In the genomic region with DNA sequence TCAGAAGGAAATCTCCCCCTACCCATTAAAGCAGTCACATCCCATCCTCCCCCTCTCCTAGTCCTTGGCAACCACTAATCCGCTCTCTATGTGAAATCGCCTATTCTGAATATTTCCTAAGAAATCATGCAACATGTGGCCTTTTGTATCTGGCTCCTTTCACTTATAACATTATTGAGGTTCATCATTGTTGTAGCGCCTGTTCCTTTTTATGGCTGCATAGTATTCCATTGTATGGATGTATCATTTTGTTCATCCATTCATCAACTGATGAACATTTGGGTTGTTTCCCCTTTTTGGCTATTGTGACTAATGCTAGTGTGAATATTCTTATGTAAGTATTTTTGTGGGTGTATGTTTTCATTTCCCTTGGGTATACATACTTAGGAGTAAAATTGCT, we compare ENCODE assay signal across 8 cellular contexts. TPM values are rescaled to one million over a fixed set of nuclear protein-coding genes. Genes with fewer than 3 reads are reported as not detected.
DNase-seq lines count a peak whose midpoint lies in the region; ATAC-seq, FAIRE-seq and TF ChIP-seq lines count a peak whose summit lies in the region.
"Not testable (repeated sequence)": the region's sequence is repeated elsewhere in the genome, so short reads cannot be mapped to it uniquely, and the experiment has no call there.

No MANE protein-coding gene starts in this region.

- FAIRE-seq in GM12878 (lab: Jason Lieb, UNC): not testable (repeated sequence)

- RAD21 ChIA-PET in HCT116 (lab: Charles Lee; ENCODE audit: low non-redundant PET in 1 of 2, low total read pairs in 2 of 2, uncharacterized antibody in 2 of 2, unreplicated experiment in 2 of 2); GM12878 (lab: Charles Lee; ENCODE audit: unreplicated experiment): not testable (repeated sequence)

- not testable (repeated sequence) for H3K9ac ChIP-seq in HCT116 (ENCODE audit: low read length); SU-DHL-6 (ENCODE audit: low read length); GM12878 (ENCODE audit: control insufficient read depth, insufficient read depth, low read length)

- SMC1A ChIA-PET in GM12878 (lab: Charles Lee; ENCODE audit: uncharacterized antibody, unreplicated experiment): not testable (repeated sequence)

- WGBS in GM12878 (ENCODE audit: insufficient coverage, insufficient replicate concordance, low lambda C conversion rate, missing lambda C conversion rate): 98% methylated on average over 3 of the region's 3 CpGs

- not testable (repeated sequence) for H4K20me1 ChIP-seq in HCT116 (ENCODE audit: insufficient read depth); SU-DHL-6 (ENCODE audit: low read depth, low read length); GM12878 (ENCODE audit: control insufficient read depth, insufficient read depth)

- not testable (repeated sequence) for TF ChIP-seq RAD21 in HCT116 (IDR thresholded peaks at IDR 0.05; ENCODE audit: low read depth); GM12878 (IDR thresholded peaks at IDR 0.05; ENCODE audit: insufficient read depth, low read depth, low read length)

- not testable (repeated sequence) for H3K27ac ChIP-seq in HCT116 (ENCODE audit: low read depth, low read length); SU-DHL-6 (ENCODE audit: low read depth, low read length); GM12878 (ENCODE audit: control insufficient read depth, insufficient read depth); left ventricle myocardium inferior (replicated peaks)

- H3K79me2 ChIP-seq in HCT116 (ENCODE audit: insufficient read depth, low read length) (peaks cover 41% of the 10 kb centered on the region), SU-DHL-6 (ENCODE audit: insufficient read depth, low read length) (peaks cover 63% of the 10 kb centered on the region), GM12878 (ENCODE audit: control insufficient read depth, insufficient read depth, low read length) (peaks cover 23% of the 10 kb centered on the region)

- TF ChIP-seq CTCF in HCT116 (IDR thresholded peaks at IDR 0.05 in 2 of 3, conservative IDR thresholded peaks at IDR 0.05 in 1 of 3; ENCODE audit: borderline replicate concordance in 1 of 3, insufficient read depth in 1 of 3, low read depth in 2 of 3, low read length in 2 of 3); SU-DHL-6 (IDR thresholded peaks at IDR 0.05; ENCODE audit: insufficient read depth, low read length, poor library complexity, severe bottlenecking); GM12878 (IDR thresholded peaks at IDR 0.05 in 2 of 3, conservative IDR thresholded peaks at IDR 0.05 in 1 of 3; ENCODE audit: control insufficient read depth in 2 of 3, extremely low read depth in 1 of 3, insufficient read depth in 1 of 3, low read depth in 3 of 3, low read length in 3 of 3); left ventricle myocardium inferior (IDR thresholded peaks at IDR 0.05; ENCODE audit: borderline replicate concordance); nephron progenitor cell (IDR thresholded peaks at IDR 0.05); type B pancreatic cell (conservative IDR thresholded peaks at IDR 0.05): not testable (repeated sequence)

- H3K4me3 Mint-ChIP-seq in activated T-cell treated with anti-CD3 and anti-CD28 coated beads, Interleukin-2, amount 50 U/mL, for 24 hours: peak overlapping the region; percentile 63
- H3K4me3 Mint-ChIP-seq in nephron progenitor cell (peak overlapping the region; percentile 91), type B pancreatic cell (peak overlapping the region; percentile 71)

- intact Hi-C loops in HCT116 (cut with micrococcal nuclease); GM12878 (cut with micrococcal nuclease; ENCODE audit: unreplicated experiment); left ventricle myocardium inferior (cut with micrococcal nuclease): not testable (repeated sequence)

- H3K9me3 ChIP-seq in HCT116 (ENCODE audit: control insufficient read depth in 1 of 2, insufficient read depth in 1 of 2, low read depth in 1 of 2, low read length in 2 of 2); SU-DHL-6 (ENCODE audit: insufficient read depth, low read length); GM12878 (replicated peaks; ENCODE audit: control insufficient read depth, insufficient read depth, low read length); left ventricle myocardium inferior (replicated peaks): not testable (repeated sequence)

- H3K4me1 Mint-ChIP-seq in activated T-cell treated with anti-CD3 and anti-CD28 coated beads, Interleukin-2, amount 50 U/mL, for 24 hours (ENCODE audit: low read depth): peaks cover 72% of the 10 kb centered on the region
- H3K4me1 Mint-ChIP-seq in nephron progenitor cell (peaks cover 19% of the 10 kb centered on the region), type B pancreatic cell (ENCODE audit: unreplicated experiment) (peaks cover 20% of the 10 kb centered on the region)

- H3K9me2 ChIP-seq in HCT116 (ENCODE audit: insufficient read depth); SU-DHL-6 (replicated peaks; ENCODE audit: insufficient read depth, low read length): not testable (repeated sequence)

- CTCF ChIA-PET in HCT116 (lab: Charles Lee); GM12878 (lab: Yijun Ruan, JAX): not testable (repeated sequence)

- POLR2A ChIA-PET in HCT116 (lab: Charles Lee); GM12878 (lab: Charles Lee): not testable (repeated sequence)

- not testable (repeated sequence) for H3K27me3 Mint-ChIP-seq in activated T-cell treated with anti-CD3 and anti-CD28 coated beads, Interleukin-2, amount 50 U/mL, for 24 hours; type B pancreatic cell
- H3K27me3 Mint-ChIP-seq in nephron progenitor cell (ENCODE audit: low read depth, poor library complexity): peaks cover 14% of the 10 kb centered on the region

- BruUV-seq in HCT116 (replicated peaks; lab: Mats Ljungman, UMichigan); GM12878 (replicated peaks; lab: Mats Ljungman, UMichigan): not testable (repeated sequence)

- peak overlapping the region; percentile 24 for H3K27ac Mint-ChIP-seq in activated T-cell treated with anti-CD3 and anti-CD28 coated beads, Interleukin-2, amount 50 U/mL, for 24 hours
- not testable (repeated sequence) for H3K27ac Mint-ChIP-seq in nephron progenitor cell, type B pancreatic cell

- TF ChIP-seq POLR2A in HCT116 (IDR thresholded peaks at IDR 0.05; ENCODE audit: borderline replicate concordance, extremely low read depth, insufficient read depth, insufficient read length); GM12878 (IDR thresholded peaks at IDR 0.05; ENCODE audit: low read depth, low read length): not testable (repeated sequence)

- peak; percentile 70 for DNase-seq in CD1c-positive myeloid dendritic cell (ENCODE audit: extremely low spot score)
- DNase-seq in HCT116 (ENCODE audit: low read depth, low spot score); activated T-cell treated with anti-CD3 and anti-CD28 coated beads, Interleukin-2, amount 50 U/mL, for 24 hours; GM12878 (ENCODE audit: low read depth, low spot score); left ventricle myocardium inferior; nephron progenitor cell; type B pancreatic cell (ENCODE audit: extremely low spot score, unreplicated experiment): not testable (repeated sequence)

- in situ Hi-C loops in GM12878 (cut with MboI): not testable (repeated sequence)

- H3K4me2 ChIP-seq in HCT116 (ENCODE audit: low read length) (peak overlapping the region; percentile 88), SU-DHL-6 (ENCODE audit: low read depth, low read length, poor library complexity, severe bottlenecking) (peak overlapping the region; percentile 95)
- not testable (repeated sequence) for H3K4me2 ChIP-seq in GM12878 (ENCODE audit: control insufficient read depth, insufficient read depth)

- not testable (repeated sequence) for H2AFZ ChIP-seq in HCT116 (ENCODE audit: low read depth, low read length, poor library complexity, severe bottlenecking); SU-DHL-6 (ENCODE audit: low read depth, low read length, severe bottlenecking); GM12878 (ENCODE audit: control insufficient read depth, low read depth, low read length)

- ATAC-seq in HCT116, GM12878: not testable (repeated sequence)

- not testable (repeated sequence) for H3K27me3 ChIP-seq in HCT116 (ENCODE audit: insufficient read depth, low read length); SU-DHL-6 (ENCODE audit: low read length); GM12878 (replicated peaks in 1 of 2; ENCODE audit: control insufficient read depth in 2 of 2, insufficient read depth in 2 of 2, low read length in 1 of 2); left ventricle myocardium inferior (ENCODE audit: low read depth)

- H3K4me1 ChIP-seq in HCT116 (ENCODE audit: control insufficient read depth in 1 of 2, insufficient read depth in 2 of 2, low read length in 2 of 2): peaks cover 2 to 11% of the 10 kb centered on the region in 2 experiments; a peak in 2 of 4 replicates
- not testable (repeated sequence) for H3K4me1 ChIP-seq in GM12878 (ENCODE audit: control insufficient read depth, insufficient read depth, low read length)
- H3K4me1 ChIP-seq in left ventricle myocardium inferior: peaks cover 58% of the 10 kb centered on the region

- H3K36me3 Mint-ChIP-seq in activated T-cell treated with anti-CD3 and anti-CD28 coated beads, Interleukin-2, amount 50 U/mL, for 24 hours (ENCODE audit: low read depth): peaks cover 67% of the 10 kb centered on the region
- peaks cover 65% of the 10 kb centered on the region for H3K36me3 Mint-ChIP-seq in nephron progenitor cell (ENCODE audit: low read depth)
- H3K36me3 Mint-ChIP-seq in type B pancreatic cell: peaks cover 20% of the 10 kb centered on the region

- TF ChIP-seq EP300 in GM12878 (IDR thresholded peaks at IDR 0.05; ENCODE audit: borderline replicate concordance in 1 of 2, control insufficient read depth in 1 of 2, low read depth in 2 of 2, low read length in 2 of 2): not testable (repeated sequence)

- not testable (repeated sequence) for H3K36me3 ChIP-seq in HCT116 (ENCODE audit: control insufficient read depth in 1 of 2, insufficient read depth in 2 of 2, low read length in 2 of 2); GM12878 (ENCODE audit: control insufficient read depth in 2 of 2, insufficient read depth in 2 of 2, low read length in 1 of 2); left ventricle myocardium inferior
- peaks cover 17% of the 10 kb centered on the region for H3K36me3 ChIP-seq in SU-DHL-6 (ENCODE audit: low read length)

- H3F3A ChIP-seq in SU-DHL-6 (ENCODE audit: insufficient read depth): not testable (repeated sequence)

- peak overlapping the region in 1 of 2 experiments; percentile 83; a peak in 1 of 4 replicates for H3K4me3 ChIP-seq in HCT116 (replicated peaks in 1 of 2; ENCODE audit: low read depth in 1 of 2, low read length in 2 of 2)
- peak overlapping the region; percentile 88 for H3K4me3 ChIP-seq in SU-DHL-6 (ENCODE audit: insufficient read depth, low read length, poor library complexity, severe bottlenecking)
- peak overlapping the region; percentile 38; the same call in 1 of the 2 replicates for H3K4me3 ChIP-seq in GM12878
- H3K4me3 ChIP-seq in left ventricle myocardium inferior: peak overlapping the region; percentile 97

- peaks cover 11% of the 10 kb centered on the region for H3K9me3 Mint-ChIP-seq in activated T-cell treated with anti-CD3 and anti-CD28 coated beads, Interleukin-2, amount 50 U/mL, for 24 hours
- peaks cover 32% of the 10 kb centered on the region for H3K9me3 Mint-ChIP-seq in nephron progenitor cell
- H3K9me3 Mint-ChIP-seq in type B pancreatic cell: not testable (repeated sequence)

RNA-seq across cellular contexts. Expression of a gene that starts 1.7 kb away (rescaled TPM):
- total RNA-seq in HCT116 (2021; ENCODE audit: unreplicated experiment): 44.5 TPM
- 17.0 and 22.4 TPM in 2 replicates for polyA plus RNA-seq in HCT116 (2012)
- total RNA-seq in GM12878 (2013; cell fraction: nucleolus; rRNA removed): 17.5 and 18.7 TPM in 2 replicates
- total RNA-seq in GM12878 (2014; rRNA removed): 28.9 and 37.7 TPM in 2 replicates
- total RNA-seq in GM12878 (2014; rRNA removed; fragmentation: Illumina TruSeq; extraction: Trizol): 79.2 and 83.8 TPM in 2 replicates
- 44.6 and 48.4 TPM in 2 replicates for total RNA-seq in GM12878 (2021)
- 28.7 TPM for polyA plus RNA-seq in GM12878 (2011; ENCODE audit: low read depth)
- 35.3 and 53.3 TPM in 2 replicates for polyA plus RNA-seq in GM12878 (2011; rRNA removed)
- polyA plus RNA-seq in GM12878 (2011; cell fraction: cytosol; rRNA removed): 13.0 and 13.8 TPM in 2 replicates
- polyA plus RNA-seq in GM12878 (2011; cell fraction: nucleus; rRNA removed): 16.8 and 20.0 TPM in 2 replicates
- polyA plus RNA-seq in GM12878 (2012): 48.0 and 49.3 TPM in 2 replicates
- 96.8 and 102 TPM in 2 replicates for polyA plus RNA-seq in GM12878 (2014; fragmentation: Illumina TruSeq; extraction: Trizol)
- 100 to 1,000 TPM; 113 to 190 TPM for polyA plus RNA-seq in GM12878 (2014; fragmentation: Nextera tagmentation; extraction: Ambion mirVana)
- 34.3 and 44.7 TPM in 2 replicates for polyA plus RNA-seq in GM12878 (2014; rRNA removed)
- 10 to 100 TPM; 56.2 to 61.0 TPM for polyA plus RNA-seq in GM12878 (2016; fragmentation: Nextera tagmentation; extraction: Ambion mirVana)
- polyA minus RNA-seq in GM12878 (2011; rRNA and poly(A)+ RNA removed): 5.7 and 8.9 TPM in 2 replicates
- 6.7 and 9.0 TPM in 2 replicates for polyA minus RNA-seq in GM12878 (2011; cell fraction: cytosol; rRNA and poly(A)+ RNA removed)
- polyA minus RNA-seq in GM12878 (2011; cell fraction: nucleus; rRNA and poly(A)+ RNA removed): 6.4 and 7.4 TPM in 2 replicates
- 32.7 TPM for total RNA-seq in left ventricle myocardium inferior
- 30.1 and 42.3 TPM in 2 replicates for total RNA-seq in type B pancreatic cell (ENCODE audit: low replicate concordance)
